13 cellular contexts compared by ENCODE assay signal in the genomic region with DNA sequence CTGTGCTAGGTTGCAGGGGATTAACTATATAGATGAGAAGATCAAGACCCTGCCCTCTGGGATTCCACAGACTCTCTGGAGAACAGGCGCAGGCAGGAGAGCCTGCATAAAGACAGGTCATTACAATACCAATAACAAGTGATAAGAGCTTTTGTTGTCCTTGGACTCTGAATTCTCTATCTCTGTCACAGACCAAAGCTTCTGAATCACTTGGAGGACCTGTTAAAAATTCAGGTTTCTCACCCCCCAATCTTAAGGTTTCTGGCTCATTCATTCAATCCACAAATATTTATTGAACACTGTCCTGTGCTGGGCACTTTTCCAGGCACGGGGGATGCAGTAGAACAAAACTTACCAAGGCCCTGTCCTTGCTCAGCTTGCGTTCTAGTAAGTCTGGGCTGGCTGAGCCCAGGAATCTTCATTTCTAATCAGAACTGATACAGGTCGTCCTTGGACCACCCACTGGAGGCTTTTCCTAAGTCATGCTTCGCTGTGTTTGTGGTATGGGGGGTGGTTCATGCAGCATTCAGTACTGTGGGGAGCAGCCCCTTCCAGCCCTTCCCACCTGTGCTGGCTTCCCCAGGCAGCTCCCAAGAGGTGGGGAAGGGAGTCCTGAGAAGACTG. TPM values are rescaled to one million over a fixed set of nuclear protein-coding genes. Genes with fewer than 3 reads are reported as not detected.
DNase-seq lines count a peak whose midpoint lies in the region; FAIRE-seq and TF ChIP-seq lines count a peak whose summit lies in the region.
"Had no signal": no experiment of that assay in that cellular context is flagged by ENCODE, and none has a peak within 500 bp of the region (broad histone marks: within the 10 kb centered on the region; RNA-seq: fewer than 3 reads in every experiment).

No MANE protein-coding gene starts in this region.

- H3K4me1 ChIP-seq in Caco-2, result peaks cover 29% of the 10 kb centered on the region

- TF ChIP-seq CTCF in Caco-2 (IDR thresholded peaks at IDR 0.05; ENCODE audit: insufficient read depth in 1 of 2, low read depth in 1 of 2, low read length in 1 of 2, severe bottlenecking in 1 of 2, unreplicated experiment in 1 of 2) (no peak), astrocyte of the cerebellum (IDR thresholded peaks at IDR 0.05; ENCODE audit: low read depth, low read length, missing control alignments) (no peak), nephron (IDR thresholded peaks at IDR 0.05; ENCODE audit: unreplicated experiment in 3 of 3) (no peak)

- no peaks in the 10 kb centered on the region for H3K27me3 ChIP-seq in Caco-2 (replicated peaks; ENCODE audit: control insufficient read depth, insufficient read depth, low read length)
- H3K27me3 ChIP-seq: ascending aorta had no signal

- H3K4me3 Mint-ChIP-seq in Caco-2 (ENCODE audit: unreplicated experiment), result peak overlapping the region; percentile 86
- H3K4me3 Mint-ChIP-seq in IgD-negative memory B cell, result peak overlapping the region; percentile 83 to 97 (median 88)
- H3K4me3 Mint-ChIP-seq in nephron, result peak overlapping the region; percentile 86 to 92 (median 89)

- H3K36me3 ChIP-seq in Caco-2 (ENCODE audit: control insufficient read depth, insufficient read depth, low read length), result peaks cover 2% of the 10 kb centered on the region; the same call in 1 of the 2 replicates

- H3K36me3 Mint-ChIP-seq in Caco-2 (ENCODE audit: insufficient read depth, unreplicated experiment), result peaks cover 26% of the 10 kb centered on the region
- no peaks in the 10 kb centered on the region for H3K36me3 Mint-ChIP-seq in IgD-negative memory B cell
- peaks cover 17% of the 10 kb centered on the region for H3K36me3 Mint-ChIP-seq in nephron (ENCODE audit: low read depth)

- POLR2A ChIA-PET in Caco-2 (lab: Charles Lee), result no interaction called here

- H3K9me3 ChIP-seq in Caco-2, result no peaks in the 10 kb centered on the region
- H3K9me3 ChIP-seq: ascending aorta, lower lobe of right lung had no signal

- H3K27ac Mint-ChIP-seq in Caco-2 (ENCODE audit: unreplicated experiment) (peak overlapping the region; percentile 22), IgD-negative memory B cell (peak overlapping the region; percentile 33 to 63 (median 44)), nephron (peak overlapping the region; percentile 13 to 88 (median 69))

- intact Hi-C loops in Caco-2 (cut with micrococcal nuclease; ENCODE audit: unreplicated experiment), result loop anchor here (5.0 kb wide), 2 partner anchors 93 to 108 kb away; a partner anchor contains a TSS

- no peak for FAIRE-seq in RCC 7860 (lab: Jason Lieb, UNC)
- FAIRE-seq: G401.6, TTC549 had no signal

- CTCF ChIA-PET in Caco-2 (lab: Charles Lee), result interaction anchor here (1.2 to 3.7 kb wide), 2 partner anchors 14 to 20 kb away, joined by 5 to 39 read pairs; a partner anchor contains a TSS

- no peaks in the 10 kb centered on the region for H3K27me3 Mint-ChIP-seq in Caco-2 (ENCODE audit: insufficient read depth, unreplicated experiment)
- H3K27me3 Mint-ChIP-seq in IgD-negative memory B cell, result no peaks in the 10 kb centered on the region
- H3K27me3 Mint-ChIP-seq in nephron (ENCODE audit: low read depth), result peaks cover 17% of the 10 kb centered on the region

- in situ Hi-C loops in astrocyte of the cerebellum (cut with HindIII; ENCODE audit: low sequenced_read_pairs), result loop anchor here (5.0 kb wide), 1 partner anchor 53 kb away; no protein-coding TSS in a partner anchor

- peaks cover 22% of the 10 kb centered on the region for H3K4me1 Mint-ChIP-seq in Caco-2 (ENCODE audit: low read depth, unreplicated experiment)
- peaks cover 15 to 31% (median 20%) of the 10 kb centered on the region in 3 donors for H3K4me1 Mint-ChIP-seq in IgD-negative memory B cell
- peaks cover 32% of the 10 kb centered on the region for H3K4me1 Mint-ChIP-seq in nephron

- BruUV-seq in Caco-2 (replicated peaks; lab: Mats Ljungman, UMichigan), result no TSS peak

- H3K9me3 Mint-ChIP-seq in Caco-2 (ENCODE audit: unreplicated experiment) (no peaks in the 10 kb centered on the region), IgD-negative memory B cell (no peaks in the 10 kb centered on the region), nephron (no peaks in the 10 kb centered on the region)

- no peak for DNase-seq in Caco-2
- DNase-seq in astrocyte of the cerebellum (ENCODE audit: low read depth), result no peak
- no peak for DNase-seq in NCI-H2196 (lab: John Stamatoyannopoulos, UW; ENCODE audit: unreplicated experiment)
- no peak for DNase-seq in stimulated activated CD4-positive, alpha-beta T cell treated with anti-CD3 and anti-CD28 coated beads, Interleukin-2, amount 100 ng/mL, for 24 hours
- no peak for DNase-seq in RCC 7860 (ENCODE audit: low spot score)
- DNase-seq: lower lobe of right lung, NCI-H446 treated with DMSO at 0.1 percent for 48 hours had no signal

- H3K4me3 ChIP-seq in Caco-2 (ENCODE audit: low read depth, low read length), result no peak overlapping the region; the same call in 1 of the 2 replicates
- peak overlapping the region; percentile 82 for H3K4me3 ChIP-seq in astrocyte of the cerebellum (ENCODE audit: low read depth, low read length)

RNA-seq across cellular contexts. Expression of a gene that starts 1.4 kb away (rescaled TPM):
- total RNA-seq in Caco-2 (2022), result 13.8 and 16.0 TPM in 2 replicates
- 8.5 TPM for polyA plus RNA-seq in IgD-negative memory B cell

RNA-seq across cellular contexts. Expression of a gene that starts 13.7 kb away (rescaled TPM):
- total RNA-seq in Caco-2 (2022), result 3.4 and 3.5 TPM in 2 replicates
- polyA plus RNA-seq in IgD-negative memory B cell, result 1.3 TPM

RNA-seq across cellular contexts. Expression of a gene that starts 13.8 kb away (rescaled TPM):
- 44.0 and 48.2 TPM in 2 replicates for total RNA-seq in Caco-2 (2022)
- polyA plus RNA-seq in IgD-negative memory B cell, result 8.0 TPM

RNA-seq across cellular contexts. Expression of a gene that starts 31.3 kb away (rescaled TPM):
- 0.32 TPM in 1 of 2 replicates, not detected in the other for total RNA-seq in Caco-2 (2022)
- not detected for polyA plus RNA-seq in IgD-negative memory B cell
- total RNA-seq: ascending aorta, lower lobe of right lung, subcutaneous adipose tissue had no signal

RNA-seq across cellular contexts. Expression of a gene that starts 31.3 kb away (rescaled TPM):
- 0.26 and 0.61 TPM in 2 replicates for total RNA-seq in Caco-2 (2022)
- not detected for polyA plus RNA-seq in IgD-negative memory B cell
